In the genomic region with DNA sequence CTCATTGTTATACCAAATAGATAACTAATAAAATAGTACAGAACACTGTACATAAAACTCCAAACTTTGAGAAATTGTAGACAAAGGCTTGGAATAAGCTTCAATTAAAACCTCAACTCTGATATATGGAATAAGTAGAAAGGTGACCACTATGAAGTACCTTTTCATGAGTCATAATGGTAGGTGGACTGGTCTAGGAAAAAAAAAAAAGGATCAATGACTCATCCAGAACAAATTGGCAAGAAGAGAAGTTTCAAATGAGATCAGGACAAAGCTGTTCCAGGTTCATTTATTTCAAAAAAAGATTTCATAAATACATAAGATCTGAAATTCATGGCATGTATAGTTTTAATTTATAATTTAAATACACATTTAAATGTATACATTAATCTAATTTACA, we compare ENCODE assay signal across 32 cellular contexts.
DNase-seq lines count a peak whose midpoint lies in the region; ATAC-seq, FAIRE-seq and TF ChIP-seq lines count a peak whose summit lies in the region.
"Had no signal": no experiment of that assay in that cellular context is flagged by ENCODE, and none has a peak within 500 bp of the region (broad histone marks: within the 10 kb centered on the region; RNA-seq: fewer than 3 reads in every experiment).

No MANE protein-coding gene starts in this region.

- no peaks in the 10 kb centered on the region for H3K9me2 ChIP-seq in GM23248 (ENCODE audit: insufficient read depth)

- no peak overlapping the region for H3K4me3 Mint-ChIP-seq in CD4-positive, alpha-beta memory T cell
- H3K4me3 Mint-ChIP-seq: CD4-positive, CD25-positive, alpha-beta regulatory T cell; GM23338; H9; HFFc6; IgD-negative memory B cell had no signal

- peaks cover 0 to 5% (median 1%) of the 10 kb centered on the region in 8 donors for H3K9me3 Mint-ChIP-seq in CD4-positive, alpha-beta memory T cell
- H3K9me3 Mint-ChIP-seq: H9 had no signal

- CTCF ChIA-PET in endothelial cell of umbilical vein (lab: Charles Lee) = no interaction called here
- CTCF ChIA-PET in CD4-positive, alpha-beta memory T cell (lab: Charles Lee; ENCODE audit: partially characterized antibody) = no interaction called here

- H4K20me1 ChIP-seq in GM23248 (ENCODE audit: insufficient read depth) (no peaks in the 10 kb centered on the region), endothelial cell of umbilical vein (replicated peaks; ENCODE audit: control insufficient read depth, extremely low read depth, insufficient read depth, low read length) (no peaks in the 10 kb centered on the region)
- H4K20me1 ChIP-seq: BLaER1 had no signal

- H3K9me1 ChIP-seq in endothelial cell of umbilical vein (replicated peaks; ENCODE audit: control insufficient read depth, extremely low read depth, insufficient read depth, low read length) = no peaks in the 10 kb centered on the region

- H3K4me3 ChIP-seq in GM23248 (no peak overlapping the region), RWPE2 (ENCODE audit: severe bottlenecking) (no peak overlapping the region), endothelial cell of umbilical vein (replicated peaks in 1 of 3; ENCODE audit: insufficient read depth in 1 of 3, low read depth in 1 of 3, low read length in 3 of 3) (no peak overlapping the region)
- no peak overlapping the region for H3K4me3 ChIP-seq in CD4-positive, alpha-beta memory T cell (ENCODE audit: low read length in 2 of 2)
- H3K4me3 ChIP-seq: BLaER1, GM23338, SK-N-MC had no signal

- dilution Hi-C loops in endothelial cell of umbilical vein (cut with MboI; ENCODE audit: extremely low pct_ligation_motif_present, low sequenced_read_pairs) = no loop called here

- no peak for FAIRE-seq in endothelial cell of umbilical vein (lab: Jason Lieb, UNC)
- FAIRE-seq: GM12892, GM19239 had no signal

- BruUV-seq in endothelial cell of umbilical vein (replicated peaks; lab: Mats Ljungman, UMichigan) = no TSS peak

- no peaks in the 10 kb centered on the region for H3F3A ChIP-seq in GM23248 (ENCODE audit: insufficient read depth)

- peak; percentile 58 for ATAC-seq in RWPE2 (ENCODE audit: low read depth)
- ATAC-seq in GM18520 (IDR thresholded peaks at IDR 0.05; ENCODE audit: unreplicated experiment) = no peak
- no peak for ATAC-seq in HG02623 (IDR thresholded peaks at IDR 0.05; ENCODE audit: unreplicated experiment)
- ATAC-seq: GM23338, Panc1 had no signal

- H3K9ac ChIP-seq in GM23248 (no peak overlapping the region), endothelial cell of umbilical vein (replicated peaks; ENCODE audit: extremely low read depth, insufficient read depth, low read length) (no peak overlapping the region)
- H3K9ac ChIP-seq: BLaER1, KMS-11 had no signal

- TF ChIP-seq POLR2A in endothelial cell of umbilical vein (IDR thresholded peaks at IDR 0.05; ENCODE audit: low read depth, low read length) = no peak

- no peaks in the 10 kb centered on the region for H3K4me1 Mint-ChIP-seq in CD4-positive, alpha-beta memory T cell
- H3K4me1 Mint-ChIP-seq: CD4-positive, CD25-positive, alpha-beta regulatory T cell; GM23338; H9; IgD-negative memory B cell had no signal

- POLR2A ChIA-PET in endothelial cell of umbilical vein (lab: Charles Lee) = no interaction called here
- POLR2A ChIA-PET in CD4-positive, alpha-beta memory T cell (lab: Charles Lee; ENCODE audit: partially characterized antibody) = no interaction called here

- peak; percentile 2 for DNase-seq in A172 (ENCODE audit: low spot score)
- DNase-seq in GM23248 = peak; percentile 2
- no peak for DNase-seq in RWPE2 (ENCODE audit: low spot score)
- no peak for DNase-seq in endothelial cell of umbilical vein (ENCODE audit: low read depth, low spot score)
- no peak for DNase-seq in CD4-positive, alpha-beta memory T cell
- no peak for DNase-seq in foreskin melanocyte
- DNase-seq: 8988T; CD4-positive, CD25-positive, alpha-beta regulatory T cell; COR-L47; DMS79 treated with DMSO at 0.1 percent for 48 hours; H9; HFFc6; NCI-H1092; NCI-H1417 treated with DMSO at 0.1 percent for 48 hours; NCI-H187; NCI-H2081 treated with DMSO at 0.1 percent for 48 hours; NCI-H2171; NCI-H226; NCI-H510A; NCI-H69; SIG-M5; SW 1271 had no signal

- H3K27ac ChIP-seq in GM23248 (no peak overlapping the region), RWPE2 (ENCODE audit: poor library complexity, severe bottlenecking) (no peak overlapping the region), endothelial cell of umbilical vein (ENCODE audit: insufficient read depth, low read depth, low read length) (no peak overlapping the region)
- H3K27ac ChIP-seq in CD4-positive, alpha-beta memory T cell (ENCODE audit: low read depth, low read length) = no peak overlapping the region
- H3K27ac ChIP-seq: BLaER1, KMS-11, SK-N-MC had no signal

- H3K36me3 ChIP-seq in GM23248 (ENCODE audit: low read depth) (no peaks in the 10 kb centered on the region), RWPE2 (ENCODE audit: low read depth) (no peaks in the 10 kb centered on the region), endothelial cell of umbilical vein (ENCODE audit: control insufficient read depth in 2 of 2, extremely low read depth in 1 of 2, insufficient read depth in 2 of 2, low read length in 2 of 2) (no peaks in the 10 kb centered on the region)
- no peaks in the 10 kb centered on the region for H3K36me3 ChIP-seq in CD4-positive, alpha-beta memory T cell (ENCODE audit: insufficient read depth, low read length)
- H3K36me3 ChIP-seq: BLaER1 had no signal

- no peak overlapping the region for H3K4me2 ChIP-seq in GM23248 (ENCODE audit: unreplicated experiment)
- H3K4me2 ChIP-seq in endothelial cell of umbilical vein (ENCODE audit: insufficient read depth, low read length) = no peak overlapping the region
- H3K4me2 ChIP-seq: BLaER1, GM23338, KMS-11 had no signal

- H2AFZ ChIP-seq in GM23248 = no peak overlapping the region
- H2AFZ ChIP-seq in endothelial cell of umbilical vein (ENCODE audit: low read depth, low read length) = no peak overlapping the region
- H2AFZ ChIP-seq: GM23338 had no signal

- no peaks in the 10 kb centered on the region for H3K36me3 Mint-ChIP-seq in CD4-positive, alpha-beta memory T cell
- H3K36me3 Mint-ChIP-seq: CD4-positive, CD25-positive, alpha-beta regulatory T cell had no signal

- no peak for TF ChIP-seq CTCF in RWPE2 (IDR thresholded peaks at IDR 0.05; ENCODE audit: poor library complexity, severe bottlenecking)
- TF ChIP-seq CTCF in endothelial cell of umbilical vein (IDR thresholded peaks at IDR 0.05; ENCODE audit: extremely low read depth in 1 of 2, insufficient read depth in 1 of 2, low read depth in 1 of 2, low read length in 2 of 2) = no peak

- no peak overlapping the region for H3K27ac Mint-ChIP-seq in CD4-positive, alpha-beta memory T cell
- H3K27ac Mint-ChIP-seq: CD4-positive, CD25-positive, alpha-beta regulatory T cell; GM23338; H9; HFFc6; IgD-negative memory B cell had no signal

- H3K27me3 ChIP-seq in GM23248 (replicated peaks; ENCODE audit: insufficient read depth) = no peaks in the 10 kb centered on the region
- no peaks in the 10 kb centered on the region for H3K27me3 ChIP-seq in RWPE2 (ENCODE audit: insufficient read depth, poor library complexity, severe bottlenecking)
- no peaks in the 10 kb centered on the region for H3K27me3 ChIP-seq in endothelial cell of umbilical vein (ENCODE audit: control insufficient read depth in 2 of 2, insufficient read depth in 2 of 2, low read length in 2 of 2)
- H3K27me3 ChIP-seq in CD4-positive, alpha-beta memory T cell (ENCODE audit: insufficient read depth, low read length) = no peaks in the 10 kb centered on the region
- H3K27me3 ChIP-seq: BLaER1 had no signal

- intact Hi-C loops in endothelial cell of umbilical vein (cut with micrococcal nuclease) = no loop called here
- intact Hi-C loops in CD4-positive, alpha-beta memory T cell (cut with micrococcal nuclease) = no loop called here

- H3K79me2 ChIP-seq in GM23248 (ENCODE audit: insufficient read depth) (no peaks in the 10 kb centered on the region), endothelial cell of umbilical vein (ENCODE audit: control insufficient read depth, insufficient read depth, low read length) (no peaks in the 10 kb centered on the region)

- H3K9me3 ChIP-seq in GM23248 (ENCODE audit: low read depth) (no peaks in the 10 kb centered on the region), RWPE2 (ENCODE audit: severe bottlenecking) (no peaks in the 10 kb centered on the region), endothelial cell of umbilical vein (replicated peaks; ENCODE audit: control insufficient read depth, insufficient read depth, low read length) (no peaks in the 10 kb centered on the region)
- no peaks in the 10 kb centered on the region for H3K9me3 ChIP-seq in CD4-positive, alpha-beta memory T cell (ENCODE audit: control insufficient read depth in 1 of 2, low read length in 2 of 2)
- H3K9me3 ChIP-seq: BLaER1 had no signal

- H3K27me3 Mint-ChIP-seq in CD4-positive, alpha-beta memory T cell = no peaks in the 10 kb centered on the region
- H3K27me3 Mint-ChIP-seq: CD4-positive, CD25-positive, alpha-beta regulatory T cell; IgD-negative memory B cell had no signal

- no peaks in the 10 kb centered on the region for H3K4me1 ChIP-seq in GM23248 (ENCODE audit: insufficient read depth)
- H3K4me1 ChIP-seq in RWPE2 (ENCODE audit: insufficient read depth, poor library complexity, severe bottlenecking) = no peaks in the 10 kb centered on the region
- H3K4me1 ChIP-seq in endothelial cell of umbilical vein (ENCODE audit: control insufficient read depth, extremely low read depth, insufficient read depth, low read length) = peaks cover 2% of the 10 kb centered on the region
- no peaks in the 10 kb centered on the region for H3K4me1 ChIP-seq in CD4-positive, alpha-beta memory T cell (ENCODE audit: insufficient read depth, low read length)
- H3K4me1 ChIP-seq: BLaER1 had no signal

- in situ Hi-C loops in GM23248 (cut with MboI) = no loop called here

TF ChIP-seq in endothelial cell of umbilical vein, 7 proteins besides CTCF, POLR2A, EP300 and RAD21:
- TF ChIP-seq GATA2 (IDR thresholded peaks at IDR 0.05; ENCODE audit: insufficient read depth, insufficient read length, low read depth, low read length) = no peak
- peak; percentile 18 for TF ChIP-seq JUN (IDR thresholded peaks at IDR 0.05; ENCODE audit: borderline replicate concordance, insufficient read depth, insufficient read length, low read depth)
TF ChIP-seq in endothelial cell of umbilical vein: peak in this region for 1.

Comparison
In these comparisons a context has a peak if more than half of its experiments do, and no peak if none do; other contexts are left out.
1. DNase-seq: peak in A172 (single experiment) and GM23248 (single experiment); none in RWPE2 (single experiment), endothelial cell of umbilical vein (single experiment), CD4-positive, alpha-beta memory T cell (0 of 5) and foreskin melanocyte (single experiment).